ENCODE assay signal across 8 cellular contexts in genomic region chr9:78369644-78370219, GRCh38.
DNase-seq lines count a peak whose midpoint lies in the region; ATAC-seq and TF ChIP-seq lines count a peak whose summit lies in the region.

No MANE protein-coding gene starts in this region.

- POLR2A ChIA-PET in SK-N-SH (lab: Yijun Ruan, JAX), result interaction anchor here (0.6 to 1.7 kb wide), 2 partner anchors 73 to 1202 kb away, joined by 3 to 7 read pairs; partner anchors contain the start of gene PSAT1

- H3K27ac ChIP-seq in SK-N-SH (ENCODE audit: low read depth in 2 of 2, low read length in 1 of 2) (no peak overlapping the region), adrenal gland (no peak overlapping the region)

- H3K9ac ChIP-seq in SK-N-SH, result no peak overlapping the region

- WGBS in SK-N-SH (ENCODE audit: low lambda C conversion rate), result 40% methylated on average over 8 of the region's 8 CpGs
- 22 to 30% (median 25%) methylated on average over 8 of the region's 8 CpGs for WGBS in adrenal gland, 4 donors

- DNase-seq in COLO668 (lab: John Stamatoyannopoulos, UW; ENCODE audit: unreplicated experiment) (peak; percentile 73), LHCN-M2 (ENCODE audit: low read depth) (peak; percentile 70), SK-N-SH (peak; percentile 79), adrenal gland (peak; percentile 69 to 89 (median 81)), left cardiac atrium (peak; percentile 72), renal cortical epithelial cell (ENCODE audit: low read depth) (peak; percentile 59)

- no peaks in the 10 kb centered on the region for H3K79me2 ChIP-seq in SK-N-SH (ENCODE audit: insufficient read depth)

- no peaks in the 10 kb centered on the region; the same call in 1 of the 2 replicates for H3K27me3 ChIP-seq in SK-N-SH (ENCODE audit: insufficient read depth)
- H3K27me3 ChIP-seq in adrenal gland, result no peaks in the 10 kb centered on the region

- no peaks in the 10 kb centered on the region for H3F3A ChIP-seq in SK-N-SH (replicated peaks; ENCODE audit: insufficient read depth)

- peak; percentile 86 for TF ChIP-seq CTCF in SK-N-SH (IDR thresholded peaks at IDR 0.05)
- peak; percentile 62 to 89 (median 82) for TF ChIP-seq CTCF in adrenal gland (IDR thresholded peaks at IDR 0.05)

- H2AFZ ChIP-seq in SK-N-SH (ENCODE audit: low read depth), result no peak overlapping the region

- H3K4me3 ChIP-seq in SK-N-SH (ENCODE audit: low read depth in 2 of 2, low read length in 1 of 2), result peak overlapping the region in 1 of 2 experiments; percentile 36; a peak in 1 of 4 replicates
- H3K4me3 ChIP-seq in adrenal gland, result no peak overlapping the region

- H4K20me1 ChIP-seq in SK-N-SH (ENCODE audit: insufficient read depth), result no peaks in the 10 kb centered on the region

- intact Hi-C loops in adrenal gland (cut with DNase I), result loop anchor here in 1 of 2 donors (5.0 kb wide), 1 partner anchor 107 kb away; no protein-coding TSS in a partner anchor
- intact Hi-C loops in left cardiac atrium (cut with DNase I), result loop anchor here (5.0 to 10.0 kb wide), 2 partner anchors 105 to 107 kb away; no protein-coding TSS in a partner anchor

- CTCF ChIA-PET in SK-N-SH (lab: Yijun Ruan, JAX), result interaction anchor here (0.5 to 5.7 kb wide), 50 partner anchors 9 to 926 kb away, joined by 3 to 82 read pairs (median 4); partner anchors contain the start of gene PSAT1

- H3K9me3 ChIP-seq in SK-N-SH (no peaks in the 10 kb centered on the region), adrenal gland (replicated peaks in 1 of 3) (no peaks in the 10 kb centered on the region)

- no peak for TF ChIP-seq POLR2A in adrenal gland (IDR thresholded peaks at IDR 0.05)

- H3K4me1 ChIP-seq in SK-N-SH (ENCODE audit: control insufficient read depth in 1 of 2, insufficient read depth in 2 of 2, low read depth in 1 of 2, low read length in 1 of 2) (peaks cover 0 to 5% of the 10 kb centered on the region in 2 experiments; a peak in 1 of 4 replicates), adrenal gland (replicated peaks in 1 of 2) (no peaks in the 10 kb centered on the region)

- no peak for TF ChIP-seq EP300 in SK-N-SH (IDR thresholded peaks at IDR 0.05; ENCODE audit: borderline replicate concordance in 1 of 2, low read depth in 1 of 2, low read length in 1 of 2)

- no peak overlapping the region for H3K4me2 ChIP-seq in SK-N-SH

- no peaks in the 10 kb centered on the region for H3K9me2 ChIP-seq in SK-N-SH

- ATAC-seq in GM21367 (IDR thresholded peaks at IDR 0.05; ENCODE audit: unreplicated experiment), result peak; percentile 65
- ATAC-seq in left cardiac atrium, result peak; percentile 72 to 78
- no peak for ATAC-seq in HG03159 (IDR thresholded peaks at IDR 0.05; ENCODE audit: unreplicated experiment)

- H3K36me3 ChIP-seq in SK-N-SH (replicated peaks in 1 of 2; ENCODE audit: control insufficient read depth in 1 of 2, insufficient read depth in 2 of 2, low read length in 1 of 2) (no peaks in the 10 kb centered on the region), adrenal gland (replicated peaks in 1 of 2) (no peaks in the 10 kb centered on the region)

- TF ChIP-seq RAD21 in SK-N-SH (IDR thresholded peaks at IDR 0.05; ENCODE audit: low read length), result peak; percentile 90

TF ChIP-seq in SK-N-SH, 30 proteins besides CTCF, POLR2A, EP300 and RAD21:
- TF ChIP-seq SMC3 (IDR thresholded peaks at IDR 0.05; ENCODE audit: low read depth, low read length), result peak; percentile 85
- TF ChIP-seq, protein P1, sequence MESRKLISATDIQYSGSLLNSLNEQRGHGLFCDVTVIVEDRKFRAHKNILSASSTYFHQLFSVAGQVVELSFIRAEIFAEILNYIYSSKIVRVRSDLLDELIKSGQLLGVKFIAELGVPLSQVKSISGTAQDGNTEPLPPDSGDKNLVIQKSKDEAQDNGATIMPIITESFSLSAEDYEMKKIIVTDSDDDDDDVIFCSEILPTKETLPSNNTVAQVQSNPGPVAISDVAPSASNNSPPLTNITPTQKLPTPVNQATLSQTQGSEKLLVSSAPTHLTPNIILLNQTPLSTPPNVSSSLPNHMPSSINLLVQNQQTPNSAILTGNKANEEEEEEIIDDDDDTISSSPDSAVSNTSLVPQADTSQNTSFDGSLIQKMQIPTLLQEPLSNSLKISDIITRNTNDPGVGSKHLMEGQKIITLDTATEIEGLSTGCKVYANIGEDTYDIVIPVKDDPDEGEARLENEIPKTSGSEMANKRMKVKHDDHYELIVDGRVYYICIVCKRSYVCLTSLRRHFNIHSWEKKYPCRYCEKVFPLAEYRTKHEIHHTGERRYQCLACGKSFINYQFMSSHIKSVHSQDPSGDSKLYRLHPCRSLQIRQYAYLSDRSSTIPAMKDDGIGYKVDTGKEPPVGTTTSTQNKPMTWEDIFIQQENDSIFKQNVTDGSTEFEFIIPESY (IDR thresholded peaks at IDR 0.05; ENCODE audit: borderline replicate concordance, low read depth), result no peak
